1 cellular context compared by ENCODE assay signal in the genomic region with DNA sequence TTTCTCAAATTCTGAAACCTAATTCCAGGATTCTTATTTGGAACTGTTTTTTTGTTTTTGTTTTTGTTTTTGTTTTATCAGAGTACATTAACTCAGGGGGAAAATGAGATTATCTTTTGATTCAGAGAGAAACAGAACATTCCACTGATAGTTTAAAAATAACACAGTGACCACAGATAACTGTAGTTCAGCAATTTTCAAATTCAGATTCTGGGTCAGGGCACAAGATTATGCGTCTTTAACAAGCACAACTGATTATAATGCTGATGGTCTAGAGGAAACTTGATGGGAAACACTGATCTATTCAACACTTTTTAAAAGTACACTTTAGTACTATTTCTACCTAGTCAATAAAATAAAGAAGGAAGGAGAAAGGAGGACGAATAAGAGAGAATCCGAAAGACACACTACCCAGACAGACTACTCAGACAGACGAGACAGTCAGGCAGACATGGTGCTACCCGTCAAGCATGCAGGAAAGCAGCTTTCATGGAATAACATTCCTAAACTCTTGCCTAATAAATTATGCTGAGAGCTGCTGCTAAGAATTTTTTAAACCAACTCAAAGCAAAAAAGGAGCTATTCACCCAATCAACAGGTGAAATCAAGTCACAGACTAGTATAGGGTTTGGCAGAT.
TF ChIP-seq lines count a peak whose summit lies in the region.

No MANE protein-coding gene starts in this region.

TF ChIP-seq in HepG2, 621 proteins besides CTCF, POLR2A, EP300 and RAD21:
- TF ChIP-seq ZNF263 (CRISPR knock-in tag; IDR thresholded peaks at IDR 0.05) (no peak), KLF11 (CRISPR knock-in tag; IDR thresholded peaks at IDR 0.05) (no peak), RNF2 (conservative IDR thresholded peaks at IDR 0.05; ENCODE audit: low read depth) (no peak), PHF20 (CRISPR knock-in tag; IDR thresholded peaks at IDR 0.05) (no peak), ZNF564 (CRISPR knock-in tag; IDR thresholded peaks at IDR 0.05) (no peak), ZNF780A (CRISPR knock-in tag; IDR thresholded peaks at IDR 0.05) (no peak), AGO2 (optimal IDR thresholded peaks at IDR 0.05; ENCODE audit: low read depth, low read length) (no peak), DNMT3B (CRISPR knock-in tag; conservative IDR thresholded peaks at IDR 0.05) (no peak), ZC3H13 (CRISPR knock-in tag; IDR thresholded peaks at IDR 0.05) (no peak), NKX3-1 (CRISPR knock-in tag; IDR thresholded peaks at IDR 0.05) (no peak), ZBTB7A (CRISPR knock-in tag; IDR thresholded peaks at IDR 0.05) (no peak), PAWR (CRISPR knock-in tag; IDR thresholded peaks at IDR 0.05; ENCODE audit: borderline replicate concordance) (no peak)
- TF ChIP-seq, protein P1, sequence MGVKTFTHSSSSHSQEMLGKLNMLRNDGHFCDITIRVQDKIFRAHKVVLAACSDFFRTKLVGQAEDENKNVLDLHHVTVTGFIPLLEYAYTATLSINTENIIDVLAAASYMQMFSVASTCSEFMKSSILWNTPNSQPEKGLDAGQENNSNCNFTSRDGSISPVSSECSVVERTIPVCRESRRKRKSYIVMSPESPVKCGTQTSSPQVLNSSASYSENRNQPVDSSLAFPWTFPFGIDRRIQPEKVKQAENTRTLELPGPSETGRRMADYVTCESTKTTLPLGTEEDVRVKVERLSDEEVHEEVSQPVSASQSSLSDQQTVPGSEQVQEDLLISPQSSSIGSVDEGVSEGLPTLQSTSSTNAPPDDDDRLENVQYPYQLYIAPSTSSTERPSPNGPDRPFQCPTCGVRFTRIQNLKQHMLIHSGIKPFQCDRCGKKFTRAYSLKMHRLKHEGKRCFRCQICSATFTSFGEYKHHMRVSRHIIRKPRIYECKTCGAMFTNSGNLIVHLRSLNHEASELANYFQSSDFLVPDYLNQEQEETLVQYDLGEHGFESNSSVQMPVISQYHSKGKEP (CRISPR knock-in tag; IDR thresholded peaks at IDR 0.05) = no peak
- TF ChIP-seq, protein P2, sequence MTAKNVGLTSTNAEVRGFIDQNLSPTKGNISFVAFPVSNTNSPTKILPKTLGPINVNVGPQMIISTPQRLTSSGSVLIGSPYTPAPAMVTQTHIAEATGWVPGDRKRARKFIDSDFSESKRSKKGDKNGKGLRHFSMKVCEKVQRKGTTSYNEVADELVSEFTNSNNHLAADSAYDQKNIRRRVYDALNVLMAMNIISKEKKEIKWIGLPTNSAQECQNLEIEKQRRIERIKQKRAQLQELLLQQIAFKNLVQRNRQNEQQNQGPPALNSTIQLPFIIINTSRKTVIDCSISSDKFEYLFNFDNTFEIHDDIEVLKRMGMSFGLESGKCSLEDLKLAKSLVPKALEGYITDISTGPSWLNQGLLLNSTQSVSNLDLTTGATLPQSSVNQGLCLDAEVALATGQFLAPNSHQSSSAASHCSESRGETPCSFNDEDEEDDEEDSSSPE (CRISPR knock-in tag; IDR thresholded peaks at IDR 0.05) = no peak
- TF ChIP-seq, protein P3, sequence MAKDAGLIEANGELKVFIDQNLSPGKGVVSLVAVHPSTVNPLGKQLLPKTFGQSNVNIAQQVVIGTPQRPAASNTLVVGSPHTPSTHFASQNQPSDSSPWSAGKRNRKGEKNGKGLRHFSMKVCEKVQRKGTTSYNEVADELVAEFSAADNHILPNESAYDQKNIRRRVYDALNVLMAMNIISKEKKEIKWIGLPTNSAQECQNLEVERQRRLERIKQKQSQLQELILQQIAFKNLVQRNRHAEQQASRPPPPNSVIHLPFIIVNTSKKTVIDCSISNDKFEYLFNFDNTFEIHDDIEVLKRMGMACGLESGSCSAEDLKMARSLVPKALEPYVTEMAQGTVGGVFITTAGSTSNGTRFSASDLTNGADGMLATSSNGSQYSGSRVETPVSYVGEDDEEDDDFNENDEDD (CRISPR knock-in tag; IDR thresholded peaks at IDR 0.05; ENCODE audit: borderline replicate concordance) = no peak
- TF ChIP-seq, protein P4, sequence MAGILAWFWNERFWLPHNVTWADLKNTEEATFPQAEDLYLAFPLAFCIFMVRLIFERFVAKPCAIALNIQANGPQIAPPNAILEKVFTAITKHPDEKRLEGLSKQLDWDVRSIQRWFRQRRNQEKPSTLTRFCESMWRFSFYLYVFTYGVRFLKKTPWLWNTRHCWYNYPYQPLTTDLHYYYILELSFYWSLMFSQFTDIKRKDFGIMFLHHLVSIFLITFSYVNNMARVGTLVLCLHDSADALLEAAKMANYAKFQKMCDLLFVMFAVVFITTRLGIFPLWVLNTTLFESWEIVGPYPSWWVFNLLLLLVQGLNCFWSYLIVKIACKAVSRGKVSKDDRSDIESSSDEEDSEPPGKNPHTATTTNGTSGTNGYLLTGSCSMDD (CRISPR knock-in tag; IDR thresholded peaks at IDR 0.05) = no peak
TF ChIP-seq in HepG2: peak in this region for 0.
